In genomic region chr1:167111853-167112455, GRCh38 we compare ENCODE assay signal across 23 cellular contexts. TPM values are rescaled to one million over a fixed set of nuclear protein-coding genes. Genes with fewer than 3 reads are reported as not detected.
"Had no signal": no experiment of that assay in that cellular context is flagged by ENCODE, and none has a peak within 500 bp of the region (broad histone marks: within the 10 kb centered on the region; RNA-seq: fewer than 3 reads in every experiment).

No MANE protein-coding gene starts in this region.

- H3K4me3 Mint-ChIP-seq: activated CD8-positive, alpha-beta T cell treated with anti-CD3 and anti-CD28 coated beads, Interleukin-2, amount 10 ng/mL, durations not matched to agents 7 days and 5 days; activated naive CD8-positive, alpha-beta T cell treated with anti-CD3 and anti-CD28 coated beads, Interleukin-2, amount 10 ng/mL, durations not matched to agents 7 days and 5 days; T-helper 17 cell; WTC11 had no signal

- DNase-seq: activated CD4-positive, alpha-beta T cell treated with anti-CD3 and anti-CD28 coated beads for 48 hours; activated CD4-positive, alpha-beta T cell treated with anti-CD3 and anti-CD28 coated beads, Interleukin-2, amount 50 U/mL, for 4 hours; activated CD4-positive, CD25-positive, alpha-beta regulatory T cell treated with anti-CD3 and anti-CD28 coated beads, Interleukin-2, amount 50 U/mL, for 72 hours; activated CD8-positive, alpha-beta memory T cell treated with anti-CD3 and anti-CD28 coated beads, Interleukin-2, amount 50 U/mL, for 48 hours; activated CD8-positive, alpha-beta T cell treated with anti-CD3 and anti-CD28 coated beads, Interleukin-2, amount 10 ng/mL, durations not matched to agents 7 days and 5 days; activated naive CD4-positive, alpha-beta T cell treated with anti-CD3 and anti-CD28 coated beads, Interleukin-2, amount 50 U/mL, for 16 hours; activated naive CD8-positive, alpha-beta T cell treated with anti-CD3 and anti-CD28 coated beads, Interleukin-2, amount 10 ng/mL, durations not matched to agents 7 days and 5 days; activated T-cell treated with anti-CD3 and anti-CD28 coated beads, Interleukin-2, amount 50 U/mL, for 1 hour; adrenal gland; anterior cingulate cortex; Karpas-422; MM.1S; NCI-H1105; NCI-H1436; NCI-H187; NCI-H2081; NCI-H510A treated with DMSO at 0.1 percent for 48 hours; NCI-H69; SIG-M5; T-helper 17 cell; T-helper 9 cell had no signal

- H3K4me3 ChIP-seq: adrenal gland had no signal

- H3K27ac Mint-ChIP-seq: activated CD8-positive, alpha-beta T cell treated with anti-CD3 and anti-CD28 coated beads, Interleukin-2, amount 10 ng/mL, durations not matched to agents 7 days and 5 days; activated naive CD8-positive, alpha-beta T cell treated with anti-CD3 and anti-CD28 coated beads, Interleukin-2, amount 10 ng/mL, durations not matched to agents 7 days and 5 days; T-helper 17 cell; WTC11 had no signal

- H3K27ac ChIP-seq: adrenal gland had no signal

- H3K27me3 ChIP-seq: adrenal gland had no signal

- FAIRE-seq: RCC 7860 had no signal

- H3K36me3 ChIP-seq: adrenal gland had no signal

- H3K9me3 ChIP-seq: adrenal gland had no signal

- ATAC-seq: activated CD8-positive, alpha-beta T cell treated with anti-CD3 and anti-CD28 coated beads, Interleukin-2, amount 10 ng/mL, durations not matched to agents 7 days and 5 days; T-helper 17 cell; WTC11 had no signal

- H3K4me1 ChIP-seq: adrenal gland had no signal

RNA-seq across cellular contexts. Expression of gene STYXL2, which starts 18.1 kb away (rescaled TPM):
- total RNA-seq: activated CD8-positive, alpha-beta T cell treated with anti-CD3 and anti-CD28 coated beads, Interleukin-2, amount 10 ng/mL, durations not matched to agents 7 days and 5 days; activated naive CD8-positive, alpha-beta T cell treated with anti-CD3 and anti-CD28 coated beads, Interleukin-2, amount 10 ng/mL, durations not matched to agents 7 days and 5 days; T-helper 17 cell had no signal
